2 cellular contexts compared by ENCODE assay signal in genomic region chr14:103401223-103402214, GRCh38.
TF ChIP-seq lines count a peak whose summit lies in the region.

No MANE protein-coding gene starts in this region.

TF ChIP-seq in liver, 16 proteins besides CTCF, POLR2A, EP300 and RAD21:
- TF ChIP-seq ZBTB33 (IDR thresholded peaks at IDR 0.05) (no peak), SP1 (IDR thresholded peaks at IDR 0.05) (peak; percentile 14)

TF ChIP-seq in HepG2, 621 proteins besides CTCF, POLR2A, EP300 and RAD21 (continued from another document):
- TF ChIP-seq LRRFIP1 (CRISPR knock-in tag; conservative IDR thresholded peaks at IDR 0.05) = no peak
- no peak for TF ChIP-seq KDM5A (IDR thresholded peaks at IDR 0.05; ENCODE audit: borderline replicate concordance, low read length)
- no peak for TF ChIP-seq HNRNPLL (IDR thresholded peaks at IDR 0.05; ENCODE audit: low read depth, low read length, poor library complexity, severe bottlenecking)
- no peak for TF ChIP-seq ZNF747 (CRISPR knock-in tag; IDR thresholded peaks at IDR 0.05; ENCODE audit: borderline replicate concordance)
- TF ChIP-seq ZNF883 (CRISPR knock-in tag; IDR thresholded peaks at IDR 0.05; ENCODE audit: not compliant biosample characterization) = no peak
- no peak for TF ChIP-seq NR2F2 (IDR thresholded peaks at IDR 0.05; ENCODE audit: borderline replicate concordance, low read depth)
- TF ChIP-seq GATAD2A (CRISPR knock-in tag; IDR thresholded peaks at IDR 0.05) = no peak
